In genomic region chr4:112340048-112340447, GRCh38 we compare ENCODE assay signal across 18 cellular contexts.
"Had no signal": no experiment of that assay in that cellular context is flagged by ENCODE, and none has a peak within 500 bp of the region (broad histone marks: within the 10 kb centered on the region; RNA-seq: fewer than 3 reads in every experiment).

No MANE protein-coding gene starts in this region.

- H3K27ac Mint-ChIP-seq: activated naive CD4-positive, alpha-beta T cell treated with anti-CD3 and anti-CD28 coated beads for 36 hours; activated T-helper 2 cell treated with anti-CD3 and anti-CD28 coated beads, Interferon-gamma antibody, Interleukin-2, Interleukin-4, amounts not matched to agents 10 μg/mL and 5 μg/mL and 100 μg/mL, durations not matched to agents 14 hours and 24 hours and 36 hours; naive B cell; stimulated activated effector memory CD8-positive, alpha-beta T cell treated with anti-CD3 and anti-CD28 coated beads, Interleukin-12 subunit alpha, Interleukin-12 subunit beta, amount 100 ng/mL, for 72 hours had no signal

- H3K9me3 Mint-ChIP-seq: activated naive CD4-positive, alpha-beta T cell treated with anti-CD3 and anti-CD28 coated beads for 36 hours; activated T-helper 2 cell treated with anti-CD3 and anti-CD28 coated beads, Interferon-gamma antibody, Interleukin-2, Interleukin-4, amounts not matched to agents 10 μg/mL and 5 μg/mL and 100 μg/mL, durations not matched to agents 14 hours and 24 hours and 36 hours; naive B cell; stimulated activated effector memory CD8-positive, alpha-beta T cell treated with anti-CD3 and anti-CD28 coated beads, Interleukin-12 subunit alpha, Interleukin-12 subunit beta, amount 100 ng/mL, for 72 hours had no signal

- H3K4me3 Mint-ChIP-seq: activated naive CD4-positive, alpha-beta T cell treated with anti-CD3 and anti-CD28 coated beads for 36 hours; naive B cell; stimulated activated effector memory CD8-positive, alpha-beta T cell treated with anti-CD3 and anti-CD28 coated beads, Interleukin-12 subunit alpha, Interleukin-12 subunit beta, amount 100 ng/mL, for 72 hours had no signal

- H3K27me3 Mint-ChIP-seq: naive B cell had no signal

- H3K27me3 ChIP-seq: ascending aorta, heart left ventricle, ovary, upper lobe of right lung had no signal

- H3K4me1 ChIP-seq: ascending aorta, heart left ventricle, upper lobe of right lung had no signal

- H3K9me3 ChIP-seq: ascending aorta, heart left ventricle, ovary, thoracic aorta, upper lobe of right lung had no signal

- DNase-seq: activated CD4-positive, alpha-beta T cell treated with anti-CD3 and anti-CD28 coated beads for 1 hour; activated CD4-positive, alpha-beta T cell treated with anti-CD3 and anti-CD28 coated beads, Interleukin-2, amount 50 U/mL, for 48 hours; activated naive CD4-positive, alpha-beta T cell treated with anti-CD3 and anti-CD28 coated beads for 36 hours; heart left ventricle; islet precursor cell; mammary epithelial cell; naive B cell; ovary; stimulated activated CD4-positive, alpha-beta T cell treated with anti-CD3 and anti-CD28 coated beads, Interleukin-12 subunit alpha, Interleukin-12 subunit beta, amount 100 ng/mL, for 4 hours; stimulated activated CD4-positive, alpha-beta T cell treated with anti-CD3 and anti-CD28 coated beads, Interleukin-2, amount 100 ng/mL, for 24 hours; T1000; upper lobe of right lung had no signal

- H3K4me3 ChIP-seq: ascending aorta, cardiac muscle cell, heart left ventricle, ovary, thoracic aorta, upper lobe of right lung had no signal

- H3K36me3 Mint-ChIP-seq: stimulated activated effector memory CD8-positive, alpha-beta T cell treated with anti-CD3 and anti-CD28 coated beads, Interleukin-12 subunit alpha, Interleukin-12 subunit beta, amount 100 ng/mL, for 72 hours had no signal

- ATAC-seq: heart left ventricle; stimulated activated effector memory CD8-positive, alpha-beta T cell treated with anti-CD3 and anti-CD28 coated beads, Interleukin-12 subunit alpha, Interleukin-12 subunit beta, amount 100 ng/mL, for 72 hours; upper lobe of right lung had no signal

- H3K36me3 ChIP-seq: cardiac muscle cell, ovary, upper lobe of right lung had no signal

- H3K4me1 Mint-ChIP-seq: naive B cell; stimulated activated effector memory CD8-positive, alpha-beta T cell treated with anti-CD3 and anti-CD28 coated beads, Interleukin-12 subunit alpha, Interleukin-12 subunit beta, amount 100 ng/mL, for 72 hours had no signal

- H3K27ac ChIP-seq: ascending aorta, cardiac muscle cell, epithelial cell of prostate, heart left ventricle, ovary, thoracic aorta, upper lobe of right lung had no signal
